In the genomic region with DNA sequence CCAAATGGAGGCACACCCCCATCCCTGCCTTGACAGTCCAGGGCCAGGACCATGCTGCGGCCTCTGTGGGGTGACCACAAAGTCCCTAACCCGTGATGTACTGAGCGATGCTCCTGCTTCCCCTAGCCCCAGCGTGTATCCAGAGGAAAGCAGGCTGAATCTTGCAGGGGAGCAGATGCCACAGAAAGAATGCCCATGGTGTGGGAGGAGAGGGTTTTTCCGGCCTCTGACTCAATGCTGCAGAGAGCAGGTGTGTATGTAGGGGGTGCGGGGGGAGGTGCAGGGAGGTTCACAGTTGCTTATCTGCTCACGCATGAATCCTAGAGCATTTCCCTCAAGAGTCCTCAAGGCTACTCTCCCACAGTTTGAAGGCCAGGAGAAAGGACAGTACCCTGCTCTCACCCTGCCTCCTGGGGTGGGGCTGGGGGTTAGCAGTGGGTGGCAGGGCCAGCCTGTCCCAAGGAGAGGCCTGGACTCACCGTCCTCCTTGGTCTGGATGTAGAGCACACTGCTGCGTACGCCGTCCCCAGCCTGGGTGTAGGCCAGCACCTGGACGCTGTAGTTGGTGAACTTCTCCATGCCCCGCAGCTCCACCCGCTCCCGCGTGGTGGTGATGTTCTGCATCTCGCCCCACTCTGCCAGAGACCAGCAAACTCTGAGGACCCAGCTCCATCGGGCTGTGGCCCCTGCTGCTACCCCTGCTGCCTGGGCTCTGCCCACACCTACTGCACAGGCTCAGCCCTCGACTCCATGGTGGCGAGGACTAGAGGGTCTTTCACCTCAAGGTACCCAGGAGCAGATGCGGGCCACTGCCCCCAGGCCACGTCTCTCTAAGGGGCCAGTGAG, we compare ENCODE assay signal across 11 cellular contexts.
DNase-seq lines count a peak whose midpoint lies in the region; ATAC-seq and TF ChIP-seq lines count a peak whose summit lies in the region.
"Had no signal": no experiment of that assay in that cellular context is flagged by ENCODE, and none has a peak within 500 bp of the region (broad histone marks: within the 10 kb centered on the region; RNA-seq: fewer than 3 reads in every experiment).

No MANE protein-coding gene starts in this region.

- intact Hi-C loops in lower lobe of right lung (cut with DNase I), result no loop called here
- intact Hi-C loops in posterior vena cava (cut with DNase I), result no loop called here

- no peak overlapping the region for H3K27ac ChIP-seq in lower lobe of right lung

- H3K4me3 ChIP-seq in lower lobe of right lung, result no peak overlapping the region
- H3K4me3 ChIP-seq: HAP-1 had no signal

- H3K36me3 ChIP-seq in lower lobe of right lung, result no peaks in the 10 kb centered on the region
- H3K36me3 ChIP-seq: HAP-1 had no signal

- CTCF ChIA-PET in GM10248 (lab: Yijun Ruan, JAX), result interaction anchor here (1.0 to 5.8 kb wide), 5 partner anchors 10 to 360 kb away, joined by 3 to 33 read pairs (median 6); no protein-coding TSS in a partner anchor

- H3K4me1 ChIP-seq in lower lobe of right lung, result no peaks in the 10 kb centered on the region
- H3K4me1 ChIP-seq: HAP-1 had no signal

- H3K9me3 ChIP-seq in lower lobe of right lung, result peaks cover 8% of the 10 kb centered on the region

- ATAC-seq in HG02588 (IDR thresholded peaks at IDR 0.05; ENCODE audit: unreplicated experiment) (peak; percentile 56), lower lobe of right lung (peak; percentile 9 to 11)

- POLR2A ChIA-PET in GM10248 (lab: Yijun Ruan, JAX), result no interaction called here

- TF ChIP-seq CTCF in GM10248 (IDR thresholded peaks at IDR 0.05; ENCODE audit: control extremely low read depth, extremely low read depth, low read depth, missing control alignments) (no peak), lower lobe of right lung (IDR thresholded peaks at IDR 0.05) (no peak)

- DNase-seq in GM10248 (ENCODE audit: extremely low spot score), result peak; percentile 68
- DNase-seq in SHP77 (lab: John Stamatoyannopoulos, UW), result peak; percentile 43 to 69
- DNase-seq in lower lobe of right lung, result no peak
- no peak for DNase-seq in LoVo (ENCODE audit: low spot score)
- DNase-seq in posterior vena cava (ENCODE audit: low spot score), result no peak
- no peak for DNase-seq in NCI-H748 (lab: John Stamatoyannopoulos, UW; ENCODE audit: unreplicated experiment)
- DNase-seq in effector CD4-positive, alpha-beta T cell, result no peak
- DNase-seq: activated naive CD8-positive, alpha-beta T cell treated with anti-CD3 and anti-CD28 coated beads, Interleukin-2, amount 10 ng/mL, durations not matched to agents 7 days and 5 days; SW 1271 had no signal

- H3K27me3 ChIP-seq in lower lobe of right lung (ENCODE audit: low read depth), result no peaks in the 10 kb centered on the region

Comparison
In these comparisons a context has a peak if more than half of its experiments do, and no peak if none do; other contexts are left out.
1. DNase-seq: peak in GM10248 (single experiment) and SHP77 (2 of 2); none in lower lobe of right lung (single experiment), LoVo (single experiment), posterior vena cava (single experiment), NCI-H748 (single experiment) and effector CD4-positive, alpha-beta T cell (single experiment).